In genomic region chr15:98403569-98403968, GRCh38 we compare ENCODE assay signal across 24 cellular contexts.
"Had no signal": no experiment of that assay in that cellular context is flagged by ENCODE, and none has a peak within 500 bp of the region (broad histone marks: within the 10 kb centered on the region; RNA-seq: fewer than 3 reads in every experiment).

No MANE protein-coding gene starts in this region.

- H3K9ac ChIP-seq: KMS-11, SK-N-SH had no signal

- H3K4me2 ChIP-seq: KMS-11, SK-N-SH had no signal

- H3K36me3 ChIP-seq: MG63 had no signal

- H3K9me3 ChIP-seq: MG63, SK-N-SH had no signal

- H3K9me2 ChIP-seq: SK-N-SH had no signal

- DNase-seq: IMR-90, Kasumi-1, MG63, NCI-H1092, NCI-H1105 treated with DMSO at 0.1 percent for 48 hours, NCI-H1417 treated with DMSO at 0.1 percent for 48 hours, NCI-H146, NCI-H1694 treated with DMSO at 0.1 percent for 48 hours, NCI-H1930, NCI-H2081, NCI-H2107, NCI-H2227 treated with DMSO at 0.1 percent for 48 hours, NCI-H510A, NCI-H524 treated with DMSO at 0.1 percent for 48 hours, NCI-H69, NCI-H774, SHP77, SK-N-SH, SW 1271, T-cell had no signal

- ATAC-seq: HepG2, Panc1, T-cell had no signal

- H3K27me3 ChIP-seq: MG63 had no signal

- H3K27ac ChIP-seq: KMS-11, RWPE1 had no signal

- H3K4me3 ChIP-seq: MG63 had no signal
